22 cellular contexts compared by ENCODE assay signal in the genomic region with DNA sequence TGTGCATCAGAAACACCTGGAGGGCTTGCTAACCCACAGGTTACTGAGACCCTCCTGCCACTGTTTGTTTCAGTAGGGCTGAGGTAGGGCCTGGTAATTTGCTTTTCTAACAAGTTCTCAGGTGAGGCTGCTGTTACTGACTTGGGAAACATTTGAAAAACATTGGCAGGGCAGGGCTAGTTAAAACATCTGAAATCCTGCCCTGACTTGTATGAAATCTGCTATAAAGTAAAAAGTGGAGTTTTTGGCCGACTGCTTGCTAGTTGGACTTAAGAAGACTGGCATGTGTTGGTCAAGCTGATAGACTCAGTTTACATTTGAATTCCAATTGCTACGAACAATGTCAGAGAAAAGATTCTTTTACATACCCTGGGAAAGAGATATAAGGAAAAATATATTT.
"Had no signal": no experiment of that assay in that cellular context is flagged by ENCODE, and none has a peak within 500 bp of the region (broad histone marks: within the 10 kb centered on the region; RNA-seq: fewer than 3 reads in every experiment).

No MANE protein-coding gene starts in this region.

- H3K27me3 ChIP-seq: cardiac muscle cell, colonic mucosa, testis had no signal

- H3K4me3 Mint-ChIP-seq: activated CD4-positive, alpha-beta T cell treated with anti-CD3 and anti-CD28 coated beads for 36 hours; activated CD8-positive, alpha-beta memory T cell treated with anti-CD3 and anti-CD28 coated beads, Interleukin-2, amount 10 ng/mL, durations not matched to agents 7 days and 5 days; activated CD8-positive, alpha-beta T cell treated with anti-CD3 and anti-CD28 coated beads, Interleukin-2, amount 10 ng/mL, durations not matched to agents 7 days and 5 days; activated naive CD4-positive, alpha-beta T cell treated with anti-CD3 and anti-CD28 coated beads, Interleukin-2, amount 50 U/mL, for 24 hours; mesothelial cell of epicardium; naive thymus-derived CD4-positive, alpha-beta T cell; T-helper 2 cell treated with Interferon-gamma antibody and Interleukin-4, amounts not matched to agents 5 μg/mL and 100 μg/mL, for 36 hours had no signal

- H3K36me3 Mint-ChIP-seq: activated CD8-positive, alpha-beta memory T cell treated with anti-CD3 and anti-CD28 coated beads, Interleukin-2, amount 10 ng/mL, durations not matched to agents 7 days and 5 days; activated naive CD4-positive, alpha-beta T cell treated with anti-CD3 and anti-CD28 coated beads, Interleukin-2, amount 50 U/mL, for 24 hours; mesothelial cell of epicardium; naive thymus-derived CD4-positive, alpha-beta T cell had no signal

- H3K27ac ChIP-seq: cardiac muscle cell, colonic mucosa, testis had no signal

- H3K4me1 ChIP-seq: colonic mucosa, testis had no signal

- DNase-seq: activated CD4-positive, alpha-beta T cell treated with anti-CD3 and anti-CD28 coated beads for 36 hours; activated CD4-positive, CD25-positive, alpha-beta regulatory T cell; activated CD8-positive, alpha-beta memory T cell treated with anti-CD3 and anti-CD28 coated beads, Interleukin-2, amount 10 ng/mL, durations not matched to agents 7 days and 5 days; activated CD8-positive, alpha-beta T cell treated with anti-CD3 and anti-CD28 coated beads, Interleukin-2, amount 10 ng/mL, durations not matched to agents 7 days and 5 days; activated T-cell treated with anti-CD3 and anti-CD28 coated beads, Interleukin-2, amount 50 U/mL, for 48 hours; cerebellar nuclear complex; colonic mucosa; effector memory CD4-positive, alpha-beta T cell; foreskin melanocyte; islet precursor cell; left cardiac atrium; naive thymus-derived CD4-positive, alpha-beta T cell; right cardiac atrium; stimulated activated CD4-positive, alpha-beta T cell treated with anti-CD3 and anti-CD28 coated beads, Interleukin-2, amount 100 ng/mL, for 48 hours; stimulated activated naive CD4-positive, alpha-beta T cell treated with Interleukin-2 at 50 U/mL for 16 hours; T-helper 1 cell; testis had no signal

- H3K36me3 ChIP-seq: cardiac muscle cell, colonic mucosa had no signal

- H3K9me3 Mint-ChIP-seq: activated naive CD4-positive, alpha-beta T cell treated with anti-CD3 and anti-CD28 coated beads, Interleukin-2, amount 50 U/mL, for 24 hours; activated T-helper 2 cell treated with anti-CD3 and anti-CD28 coated beads, Interferon-gamma antibody, Interleukin-2, Interleukin-4, amounts not matched to agents 10 μg/mL and 5 μg/mL and 100 μg/mL, durations not matched to agents 14 hours and 24 hours and 36 hours; mesothelial cell of epicardium; naive thymus-derived CD4-positive, alpha-beta T cell; T-helper 2 cell treated with Interferon-gamma antibody and Interleukin-4, amounts not matched to agents 5 μg/mL and 100 μg/mL, for 36 hours had no signal

- H3K27ac Mint-ChIP-seq: activated CD4-positive, alpha-beta T cell treated with anti-CD3 and anti-CD28 coated beads for 36 hours; activated CD8-positive, alpha-beta memory T cell treated with anti-CD3 and anti-CD28 coated beads, Interleukin-2, amount 10 ng/mL, durations not matched to agents 7 days and 5 days; activated CD8-positive, alpha-beta T cell treated with anti-CD3 and anti-CD28 coated beads, Interleukin-2, amount 10 ng/mL, durations not matched to agents 7 days and 5 days; activated naive CD4-positive, alpha-beta T cell treated with anti-CD3 and anti-CD28 coated beads, Interleukin-2, amount 50 U/mL, for 24 hours; activated T-helper 2 cell treated with anti-CD3 and anti-CD28 coated beads, Interferon-gamma antibody, Interleukin-2, Interleukin-4, amounts not matched to agents 10 μg/mL and 5 μg/mL and 100 μg/mL, durations not matched to agents 14 hours and 24 hours and 36 hours; mesothelial cell of epicardium; T-helper 2 cell treated with Interferon-gamma antibody and Interleukin-4, amounts not matched to agents 5 μg/mL and 100 μg/mL, for 36 hours had no signal

- H3K27me3 Mint-ChIP-seq: activated CD4-positive, alpha-beta T cell treated with anti-CD3 and anti-CD28 coated beads for 36 hours; activated naive CD4-positive, alpha-beta T cell treated with anti-CD3 and anti-CD28 coated beads, Interleukin-2, amount 50 U/mL, for 24 hours had no signal

- H3K4me1 Mint-ChIP-seq: activated CD8-positive, alpha-beta memory T cell treated with anti-CD3 and anti-CD28 coated beads, Interleukin-2, amount 10 ng/mL, durations not matched to agents 7 days and 5 days had no signal

- H3K9me3 ChIP-seq: colonic mucosa, testis had no signal

- H3K4me3 ChIP-seq: cardiac muscle cell, colonic mucosa, testis had no signal

- ATAC-seq: activated CD4-positive, alpha-beta T cell treated with anti-CD3 and anti-CD28 coated beads for 36 hours; activated CD8-positive, alpha-beta memory T cell treated with anti-CD3 and anti-CD28 coated beads, Interleukin-2, amount 10 ng/mL, durations not matched to agents 7 days and 5 days; activated CD8-positive, alpha-beta T cell treated with anti-CD3 and anti-CD28 coated beads, Interleukin-2, amount 10 ng/mL, durations not matched to agents 7 days and 5 days; naive thymus-derived CD4-positive, alpha-beta T cell had no signal
